In the genomic region with DNA sequence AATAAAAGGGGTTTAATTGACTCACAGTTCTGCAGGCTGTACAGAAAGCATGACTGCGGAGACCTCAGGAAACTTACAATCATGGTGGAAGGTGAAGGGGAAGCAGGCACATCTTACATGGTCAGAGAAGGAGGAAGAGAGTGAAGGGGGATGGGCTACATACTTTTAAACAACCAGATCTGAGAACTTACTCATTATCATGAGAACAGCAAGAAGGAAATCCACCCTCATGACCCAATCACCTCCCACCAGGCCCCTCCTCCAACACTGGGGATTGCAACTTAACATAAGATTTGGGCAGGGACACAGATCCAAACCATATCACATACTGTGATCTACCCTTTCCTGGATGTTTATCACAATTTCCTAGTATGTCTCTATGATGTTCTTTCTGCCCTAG, we compare ENCODE assay signal across 6 cellular contexts.
A peak's percentile ranks its signal among the peaks of the same experiment; 100 is the strongest.
DNase-seq lines count a peak whose midpoint lies in the region; ATAC-seq and TF ChIP-seq lines count a peak whose summit lies in the region.
"Not testable (repeated sequence)": the region's sequence is repeated elsewhere in the genome, so short reads cannot be mapped to it uniquely, and the experiment has no call there.

No MANE protein-coding gene starts in this region.

- not testable (repeated sequence) for H3K9me2 ChIP-seq in PC-3 (replicated peaks; ENCODE audit: low read length)

- H3K4me3 ChIP-seq in ACC112 (ENCODE audit: low read depth, low read length); PC-3 (ENCODE audit: low read length); fibroblast of mammary gland (ENCODE audit: control insufficient read depth, low read depth, low read length): not testable (repeated sequence)

- H3K4me1 Mint-ChIP-seq in osteocyte (ENCODE audit: unreplicated experiment): not testable (repeated sequence)

- POLR2A ChIA-PET in PC-3 (lab: Charles Lee; ENCODE audit: unreplicated experiment): not testable (repeated sequence)

- not testable (repeated sequence) for H3K27me3 ChIP-seq in ACC112 (ENCODE audit: insufficient read depth, low read length); PC-3 (ENCODE audit: low read length)

- DNase-seq in HCEC 1CT (peak; percentile 37), fibroblast of mammary gland (ENCODE audit: low read depth) (peak; percentile 50), islet precursor cell (peak; percentile 10), osteocyte (ENCODE audit: extremely low spot score, unreplicated experiment) (peak; percentile 5)
- DNase-seq in PC-3: not testable (repeated sequence)

- H3F3A ChIP-seq in PC-3 (ENCODE audit: low read length, unreplicated experiment): not testable (repeated sequence)

- not testable (repeated sequence) for H3K79me2 ChIP-seq in ACC112 (ENCODE audit: control insufficient read depth, insufficient read depth, low read length, unreplicated experiment); PC-3 (ENCODE audit: low read length)

- H3K4me3 Mint-ChIP-seq in osteocyte (ENCODE audit: unreplicated experiment): not testable (repeated sequence)

- not testable (repeated sequence) for ATAC-seq in PC-3

- not testable (repeated sequence) for H3K27ac Mint-ChIP-seq in osteocyte (ENCODE audit: unreplicated experiment)

- H4K20me1 ChIP-seq in PC-3 (ENCODE audit: low read length): not testable (repeated sequence)

- H3K9me3 ChIP-seq in PC-3 (ENCODE audit: low read length): peaks cover 24% of the 10 kb centered on the region

- TF ChIP-seq CTCF in PC-3 (conservative IDR thresholded peaks at IDR 0.05; ENCODE audit: low read depth, low read length); fibroblast of mammary gland (conservative IDR thresholded peaks at IDR 0.05; ENCODE audit: control insufficient read depth, insufficient read depth, low read depth, low read length); osteocyte (IDR thresholded peaks at IDR 0.05): not testable (repeated sequence)

- peaks cover 12% of the 10 kb centered on the region for H3K27me3 Mint-ChIP-seq in osteocyte (ENCODE audit: unreplicated experiment)

- peaks cover 11% of the 10 kb centered on the region for H3K9me3 Mint-ChIP-seq in osteocyte (ENCODE audit: unreplicated experiment)

- not testable (repeated sequence) for H3K36me3 ChIP-seq in ACC112 (ENCODE audit: insufficient read depth, low read length)
- H3K36me3 ChIP-seq in PC-3 (ENCODE audit: low read depth, low read length): peaks cover 14% of the 10 kb centered on the region; the same call in 1 of the 2 replicates

- intact Hi-C loops in PC-3 (cut with micrococcal nuclease): loop anchor here (2.0 kb wide), 1 partner anchor 99 kb away; no protein-coding TSS in a partner anchor

- BruUV-seq in PC-3 (replicated peaks; lab: Mats Ljungman, UMichigan): not testable (repeated sequence)

- H2AFZ ChIP-seq in ACC112 (ENCODE audit: low read length, unreplicated experiment); PC-3 (ENCODE audit: low read length): not testable (repeated sequence)

- CTCF ChIA-PET in PC-3 (lab: Charles Lee): not testable (repeated sequence)

- peaks cover 24% of the 10 kb centered on the region for H3K4me1 ChIP-seq in ACC112 (ENCODE audit: control insufficient read depth, insufficient read depth, low read length, unreplicated experiment)
- H3K4me1 ChIP-seq in PC-3 (ENCODE audit: insufficient read depth, low read length): not testable (repeated sequence)

- H3K4me2 ChIP-seq in PC-3 (ENCODE audit: low read length): not testable (repeated sequence)

- peak overlapping the region; percentile 63 for H3K27ac ChIP-seq in ACC112 (ENCODE audit: low read depth, low read length)
- peak overlapping the region; percentile 71 for H3K27ac ChIP-seq in PC-3 (ENCODE audit: low read length)

- not testable (repeated sequence) for H3K9ac ChIP-seq in PC-3 (ENCODE audit: low read length)

- not testable (repeated sequence) for H3K36me3 Mint-ChIP-seq in osteocyte (ENCODE audit: unreplicated experiment)
